ENCODE assay signal across 36 cellular contexts in genomic region chr14:75685910-75686309, GRCh38.
"Had no signal": no experiment of that assay in that cellular context is flagged by ENCODE, and none has a peak within 500 bp of the region (broad histone marks: within the 10 kb centered on the region; RNA-seq: fewer than 3 reads in every experiment).

No MANE protein-coding gene starts in this region.

- H3K4me3 ChIP-seq: ascending aorta, cardiac muscle cell had no signal

- H3K27ac ChIP-seq: ascending aorta, cardiac muscle cell, VCaP had no signal

- H3K4me1 ChIP-seq: ascending aorta had no signal

- H3K9me3 Mint-ChIP-seq: activated B cell treated with CpG ODN at 0.5 μM for 24 hours; activated CD4-positive, alpha-beta memory T cell treated with anti-CD3 and anti-CD28 coated beads for 36 hours; activated CD4-positive, alpha-beta T cell treated with anti-CD3 and anti-CD28 coated beads, Interleukin-2, amount 10 ng/mL, durations not matched to agents 24 days and 14 days; activated CD8-positive, alpha-beta T cell treated with anti-CD3 and anti-CD28 coated beads for 36 hours; activated naive CD4-positive, alpha-beta T cell treated with anti-CD3 and anti-CD28 coated beads, Interleukin-2, amount 10 ng/mL, durations not matched to agents 7 days and 5 days; activated naive CD4-positive, alpha-beta T cell treated with anti-CD3 and anti-CD28 coated beads, Interleukin-2, amount 50 U/mL, for 24 hours; activated naive CD8-positive, alpha-beta T cell treated with anti-CD3 and anti-CD28 coated beads, Interleukin-2, amount 10 ng/mL, durations not matched to agents 7 days and 5 days; activated naive CD8-positive, alpha-beta T cell treated with anti-CD3 and anti-CD28 coated beads, Interleukin-2, amount 50 U/mL, for 24 hours; activated T-cell treated with anti-CD3 and anti-CD28 coated beads, Interleukin-2, amount 50 U/mL, for 24 hours; activated T-helper 2 cell treated with anti-CD3 and anti-CD28 coated beads, Interferon-gamma antibody, Interleukin-2, Interleukin-4, amounts not matched to agents 10 μg/mL and 5 μg/mL and 100 μg/mL, durations not matched to agents 14 hours and 24 hours and 36 hours; brain; central memory CD8-positive, alpha-beta T cell; T-helper 1 cell treated with Interleukin-12 subunit alpha and Interleukin-12 subunit beta and Interleukin-4 antibody, amounts not matched to agents 30 μg/mL and 1 μg/mL, for 36 hours; T-helper 2 cell treated with Interferon-gamma antibody and Interleukin-4, amounts not matched to agents 5 μg/mL and 100 μg/mL, for 36 hours had no signal

- H3K27me3 Mint-ChIP-seq: activated B cell treated with CpG ODN at 0.5 μM for 24 hours; activated CD4-positive, alpha-beta memory T cell treated with anti-CD3 and anti-CD28 coated beads for 36 hours; activated CD4-positive, alpha-beta T cell treated with anti-CD3 and anti-CD28 coated beads, Interleukin-2, amount 10 ng/mL, durations not matched to agents 24 days and 14 days; activated CD8-positive, alpha-beta T cell treated with anti-CD3 and anti-CD28 coated beads for 36 hours; activated naive CD4-positive, alpha-beta T cell treated with anti-CD3 and anti-CD28 coated beads, Interleukin-2, amount 10 ng/mL, durations not matched to agents 7 days and 5 days; activated naive CD4-positive, alpha-beta T cell treated with anti-CD3 and anti-CD28 coated beads, Interleukin-2, amount 50 U/mL, for 24 hours; activated naive CD8-positive, alpha-beta T cell; activated naive CD8-positive, alpha-beta T cell treated with anti-CD3 and anti-CD28 coated beads, Interleukin-2, amount 10 ng/mL, durations not matched to agents 7 days and 5 days; activated naive CD8-positive, alpha-beta T cell treated with anti-CD3 and anti-CD28 coated beads, Interleukin-2, amount 50 U/mL, for 24 hours; activated T-cell treated with anti-CD3 and anti-CD28 coated beads, Interleukin-2, amount 50 U/mL, for 24 hours; brain; central memory CD8-positive, alpha-beta T cell had no signal

- H3K27me3 ChIP-seq: ascending aorta, cardiac muscle cell had no signal

- H3K9me3 ChIP-seq: ascending aorta had no signal

- H3K27ac Mint-ChIP-seq: activated B cell treated with CpG ODN at 0.5 μM for 24 hours; activated CD4-positive, alpha-beta memory T cell treated with anti-CD3 and anti-CD28 coated beads for 36 hours; activated CD4-positive, alpha-beta T cell treated with anti-CD3 and anti-CD28 coated beads, Interleukin-2, amount 10 ng/mL, durations not matched to agents 24 days and 14 days; activated CD8-positive, alpha-beta T cell treated with anti-CD3 and anti-CD28 coated beads for 36 hours; activated naive CD4-positive, alpha-beta T cell treated with anti-CD3 and anti-CD28 coated beads, Interleukin-2, amount 10 ng/mL, durations not matched to agents 7 days and 5 days; activated naive CD4-positive, alpha-beta T cell treated with anti-CD3 and anti-CD28 coated beads, Interleukin-2, amount 50 U/mL, for 24 hours; activated naive CD8-positive, alpha-beta T cell; activated naive CD8-positive, alpha-beta T cell treated with anti-CD3 and anti-CD28 coated beads, Interleukin-2, amount 10 ng/mL, durations not matched to agents 7 days and 5 days; activated naive CD8-positive, alpha-beta T cell treated with anti-CD3 and anti-CD28 coated beads, Interleukin-2, amount 50 U/mL, for 24 hours; activated T-cell treated with anti-CD3 and anti-CD28 coated beads, Interleukin-2, amount 50 U/mL, for 24 hours; activated T-helper 2 cell treated with anti-CD3 and anti-CD28 coated beads, Interferon-gamma antibody, Interleukin-2, Interleukin-4, amounts not matched to agents 10 μg/mL and 5 μg/mL and 100 μg/mL, durations not matched to agents 14 hours and 24 hours and 36 hours; brain; T-helper 1 cell treated with Interleukin-12 subunit alpha and Interleukin-12 subunit beta and Interleukin-4 antibody, amounts not matched to agents 30 μg/mL and 1 μg/mL, for 36 hours; T-helper 2 cell treated with Interferon-gamma antibody and Interleukin-4, amounts not matched to agents 5 μg/mL and 100 μg/mL, for 36 hours had no signal

- ATAC-seq: activated CD8-positive, alpha-beta T cell treated with anti-CD3 and anti-CD28 coated beads for 36 hours; activated naive CD8-positive, alpha-beta T cell treated with anti-CD3 and anti-CD28 coated beads, Interleukin-2, amount 50 U/mL, for 24 hours had no signal

- H3K4me3 Mint-ChIP-seq: activated B cell treated with CpG ODN at 0.5 μM for 24 hours; activated CD4-positive, alpha-beta memory T cell treated with anti-CD3 and anti-CD28 coated beads for 36 hours; activated CD4-positive, alpha-beta T cell treated with anti-CD3 and anti-CD28 coated beads, Interleukin-2, amount 10 ng/mL, durations not matched to agents 24 days and 14 days; activated CD8-positive, alpha-beta T cell treated with anti-CD3 and anti-CD28 coated beads for 36 hours; activated naive CD4-positive, alpha-beta T cell treated with anti-CD3 and anti-CD28 coated beads, Interleukin-2, amount 10 ng/mL, durations not matched to agents 7 days and 5 days; activated naive CD4-positive, alpha-beta T cell treated with anti-CD3 and anti-CD28 coated beads, Interleukin-2, amount 50 U/mL, for 24 hours; activated naive CD8-positive, alpha-beta T cell; activated naive CD8-positive, alpha-beta T cell treated with anti-CD3 and anti-CD28 coated beads, Interleukin-2, amount 10 ng/mL, durations not matched to agents 7 days and 5 days; activated naive CD8-positive, alpha-beta T cell treated with anti-CD3 and anti-CD28 coated beads, Interleukin-2, amount 50 U/mL, for 24 hours; activated T-cell treated with anti-CD3 and anti-CD28 coated beads, Interleukin-2, amount 50 U/mL, for 24 hours; brain; central memory CD8-positive, alpha-beta T cell; T-helper 1 cell treated with Interleukin-12 subunit alpha and Interleukin-12 subunit beta and Interleukin-4 antibody, amounts not matched to agents 30 μg/mL and 1 μg/mL, for 36 hours; T-helper 2 cell treated with Interferon-gamma antibody and Interleukin-4, amounts not matched to agents 5 μg/mL and 100 μg/mL, for 36 hours had no signal

- DNase-seq: activated B cell treated with CpG ODN at 0.5 μM for 24 hours; activated CD4-positive, alpha-beta memory T cell treated with anti-CD3 and anti-CD28 coated beads for 36 hours; activated CD4-positive, alpha-beta T cell treated with anti-CD3 and anti-CD28 coated beads for 4 hours; activated CD4-positive, alpha-beta T cell treated with anti-CD3 and anti-CD28 coated beads, Interleukin-2, amount 10 ng/mL, durations not matched to agents 24 days and 14 days; activated CD4-positive, alpha-beta T cell treated with anti-CD3 and anti-CD28 coated beads, Interleukin-2, amount 50 U/mL, for 1 hour; activated CD4-positive, alpha-beta T cell treated with anti-CD3 and anti-CD28 coated beads, Interleukin-2, amount 50 U/mL, for 4 hours; activated CD4-positive, CD25-positive, alpha-beta regulatory T cell treated with anti-CD3 and anti-CD28 coated beads, Interleukin-2, amount 50 U/mL, for 72 hours; activated CD8-positive, alpha-beta memory T cell treated with anti-CD3 and anti-CD28 coated beads, Interleukin-2, amount 50 U/mL, for 4 hours; activated CD8-positive, alpha-beta T cell treated with anti-CD3 and anti-CD28 coated beads for 36 hours; activated effector memory CD4-positive, alpha-beta T cell treated with Interleukin-2 at 50 U/mL for 16 hours; activated gamma-delta T cell; activated naive CD4-positive, alpha-beta T cell treated with anti-CD3 and anti-CD28 coated beads, Interleukin-2, amount 10 ng/mL, durations not matched to agents 7 days and 5 days; activated naive CD4-positive, alpha-beta T cell treated with Interleukin-2 at 50 U/mL for 16 hours; activated naive CD8-positive, alpha-beta T cell treated with anti-CD3 and anti-CD28 coated beads, Interleukin-2, amount 10 ng/mL, durations not matched to agents 7 days and 5 days; activated naive CD8-positive, alpha-beta T cell treated with anti-CD3 and anti-CD28 coated beads, Interleukin-2, amount 50 U/mL, for 24 hours; activated T-cell treated with anti-CD3 and anti-CD28 coated beads, Interleukin-2, amount 50 U/mL, for 24 hours; activated T-cell treated with anti-CD3 and anti-CD28 coated beads, Interleukin-2, amount 50 U/mL, for 48 hours; amygdala; anterior cingulate cortex; caudate nucleus; cerebellar nuclear complex; T-helper 1 cell; T-helper 2 cell; T-helper 9 cell had no signal

- H3K4me1 Mint-ChIP-seq: activated B cell treated with CpG ODN at 0.5 μM for 24 hours; activated naive CD4-positive, alpha-beta T cell treated with anti-CD3 and anti-CD28 coated beads, Interleukin-2, amount 10 ng/mL, durations not matched to agents 7 days and 5 days; activated naive CD8-positive, alpha-beta T cell treated with anti-CD3 and anti-CD28 coated beads, Interleukin-2, amount 10 ng/mL, durations not matched to agents 7 days and 5 days; brain; central memory CD8-positive, alpha-beta T cell had no signal

- FAIRE-seq: bronchial epithelial cell, TTC549 had no signal
